ENCODE assay signal across 8 cellular contexts in the genomic region with DNA sequence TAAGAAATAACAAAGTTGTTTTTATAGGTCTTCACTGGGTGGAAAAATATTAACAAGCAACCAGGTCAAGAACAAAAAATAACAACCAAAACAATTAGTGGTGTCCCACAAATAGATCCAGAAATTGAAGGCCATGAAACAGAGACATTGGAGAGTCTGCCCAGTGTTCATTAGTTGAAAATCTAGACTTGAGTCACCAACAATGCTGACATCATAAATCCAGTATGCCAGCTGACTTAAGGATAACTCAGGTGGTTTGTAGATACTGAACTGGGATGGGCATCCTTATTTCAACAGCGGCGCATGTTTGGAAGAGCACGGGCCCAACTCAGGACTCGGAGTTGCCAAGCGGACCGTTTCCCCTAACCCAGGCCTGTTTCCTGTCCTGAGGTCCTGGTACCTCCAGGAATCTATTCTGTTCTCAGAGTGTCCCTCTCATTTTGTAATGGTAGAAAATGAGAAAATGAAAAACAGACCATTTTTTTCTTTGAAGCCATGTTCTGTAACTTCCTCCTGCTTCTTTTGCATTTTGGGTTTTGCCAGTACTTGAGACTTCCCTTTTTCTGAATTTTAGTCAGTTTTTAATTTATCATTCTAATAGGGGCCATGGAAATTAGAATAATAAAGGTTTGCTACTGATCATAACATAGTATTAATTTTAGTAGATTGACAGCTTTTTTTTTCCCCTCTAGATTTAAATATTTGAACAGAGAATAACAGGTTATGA.
DNase-seq lines count a peak whose midpoint lies in the region; ATAC-seq and TF ChIP-seq lines count a peak whose summit lies in the region.

No MANE protein-coding gene starts in this region.

- peak; percentile 14 for ATAC-seq in GM21717 (IDR thresholded peaks at IDR 0.05; ENCODE audit: unreplicated experiment)
- no peak for ATAC-seq in GM18520 (IDR thresholded peaks at IDR 0.05; ENCODE audit: unreplicated experiment)

- TF ChIP-seq CTCF in brain microvascular endothelial cell (IDR thresholded peaks at IDR 0.05; ENCODE audit: low read depth, low read length, missing control alignments), result no peak
- TF ChIP-seq CTCF in thyroid gland (IDR thresholded peaks at IDR 0.05), result no peak
- TF ChIP-seq CTCF in nephron progenitor cell (IDR thresholded peaks at IDR 0.05), result no peak
- no peak for TF ChIP-seq CTCF in GM20000 (IDR thresholded peaks at IDR 0.05; ENCODE audit: extremely low read depth, missing control alignments)

- H3K4me1 ChIP-seq in Karpas-422 (ENCODE audit: low read length) (peaks cover 87% of the 10 kb centered on the region), thyroid gland (peaks cover 7 to 24% of the 10 kb centered on the region in 2 donors)

- H3K4me3 Mint-ChIP-seq in nephron progenitor cell, result no peak overlapping the region

- H3K9ac ChIP-seq in Karpas-422 (ENCODE audit: low read length), result peak overlapping the region; percentile 65

- no peak overlapping the region for H2AFZ ChIP-seq in Karpas-422 (ENCODE audit: low read length)

- peak; percentile 65 for DNase-seq in Daoy (ENCODE audit: low read depth)
- DNase-seq in Karpas-422, result no peak
- DNase-seq in brain microvascular endothelial cell, result peak; percentile 20
- DNase-seq in thyroid gland, result no peak
- no peak for DNase-seq in nephron progenitor cell
- no peak for DNase-seq in GM20000 (ENCODE audit: low spot score)

- intact Hi-C loops in thyroid gland (cut with DNase I), result no loop called here

- no peak overlapping the region for H3K27ac Mint-ChIP-seq in nephron progenitor cell

- H3K9me3 ChIP-seq in Karpas-422 (ENCODE audit: low read length) (no peaks in the 10 kb centered on the region), thyroid gland (no peaks in the 10 kb centered on the region)

- H3K4me3 ChIP-seq in Karpas-422 (ENCODE audit: low read length), result peak overlapping the region; percentile 60
- no peak overlapping the region for H3K4me3 ChIP-seq in brain microvascular endothelial cell (ENCODE audit: low read depth, low read length)
- H3K4me3 ChIP-seq in thyroid gland (replicated peaks in 1 of 3), result no peak overlapping the region

- peak overlapping the region; percentile 83 for H3K4me2 ChIP-seq in Karpas-422 (ENCODE audit: low read depth, low read length, poor library complexity, severe bottlenecking)

- H3K9me2 ChIP-seq in Karpas-422 (replicated peaks; ENCODE audit: insufficient read depth, low read length), result no peaks in the 10 kb centered on the region

- no peaks in the 10 kb centered on the region; the same call in 1 of the 2 replicates for H4K20me1 ChIP-seq in Karpas-422 (ENCODE audit: insufficient read depth, low read depth, low read length)

- no peaks in the 10 kb centered on the region for H3K36me3 Mint-ChIP-seq in nephron progenitor cell (ENCODE audit: low read depth)

- in situ Hi-C loops in brain microvascular endothelial cell (cut with HindIII; ENCODE audit: low pct_ligation_motif_present, low sequenced_read_pairs), result no loop called here

- peaks cover 36% of the 10 kb centered on the region for H3K4me1 Mint-ChIP-seq in nephron progenitor cell

- H3K79me2 ChIP-seq in Karpas-422 (ENCODE audit: low read length), result peaks cover 20% of the 10 kb centered on the region; the same call in 1 of the 2 replicates

- TF ChIP-seq POLR2A in thyroid gland (IDR thresholded peaks at IDR 0.05), result no peak

- H3K36me3 ChIP-seq in Karpas-422 (ENCODE audit: insufficient read depth, low read length), result no peaks in the 10 kb centered on the region; the same call in 1 of the 2 replicates
- H3K36me3 ChIP-seq in brain microvascular endothelial cell (replicated peaks), result no peaks in the 10 kb centered on the region
- H3K36me3 ChIP-seq in thyroid gland, result no peaks in the 10 kb centered on the region

- H3K27ac ChIP-seq in Karpas-422 (ENCODE audit: low read length), result peak overlapping the region; percentile 98
- H3K27ac ChIP-seq in brain microvascular endothelial cell, result peak overlapping the region; percentile 29
- H3K27ac ChIP-seq in thyroid gland, result peak overlapping the region in 2 of 3 donors; percentile 35 to 66

- H3K27me3 Mint-ChIP-seq in nephron progenitor cell (ENCODE audit: low read depth, poor library complexity), result peaks cover 3% of the 10 kb centered on the region

- WGBS in thyroid gland, 2 donors, result 80 to 90% methylated on average over 6 of the region's 6 CpGs

- H3K9me3 Mint-ChIP-seq in nephron progenitor cell, result no peaks in the 10 kb centered on the region

- H3K27me3 ChIP-seq in Karpas-422 (ENCODE audit: low read length) (0 out of 2 replicates have a peak, but pooled peaks cover 3% of the 10 kb centered on the region), brain microvascular endothelial cell (replicated peaks) (no peaks in the 10 kb centered on the region), thyroid gland (no peaks in the 10 kb centered on the region)

Comparison
In these comparisons a context has a peak if more than half of its experiments do, and no peak if none do; other contexts are left out.
1. DNase-seq: peak in Daoy (single experiment) and brain microvascular endothelial cell (single experiment); none in Karpas-422 (single experiment), thyroid gland (0 of 2), nephron progenitor cell (single experiment) and GM20000 (single experiment).
2. H3K27ac ChIP-seq: peak in every context shown above with its lines; median percentile 98 in Karpas-422; 50 in thyroid gland; 29 in brain microvascular endothelial cell.